In the genomic region with DNA sequence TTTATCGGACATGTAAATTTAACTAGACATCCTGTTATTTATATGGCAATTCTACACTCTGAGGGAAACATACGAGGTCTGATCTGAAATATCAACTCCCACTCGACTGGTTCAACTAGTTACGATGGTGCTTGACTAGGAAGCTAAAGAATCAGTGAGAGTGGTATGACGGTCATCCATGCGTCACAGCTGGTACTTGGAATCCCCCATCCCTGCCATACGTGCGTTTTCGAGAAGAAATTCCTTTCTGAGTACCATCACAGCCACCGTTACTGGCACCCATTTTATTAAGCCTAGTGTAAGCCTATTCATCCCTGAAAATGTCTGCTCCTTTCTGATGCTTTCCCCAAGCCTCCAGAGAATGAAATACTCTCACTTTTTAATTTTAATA, we compare ENCODE assay signal across 8 cellular contexts. TPM values are rescaled to one million over a fixed set of nuclear protein-coding genes. Genes with fewer than 3 reads are reported as not detected.
DNase-seq lines count a peak whose midpoint lies in the region; ATAC-seq and TF ChIP-seq lines count a peak whose summit lies in the region.

No MANE protein-coding gene starts in this region.

- H3K36me3 ChIP-seq in mammary epithelial cell (ENCODE audit: insufficient read depth, low read length): no peaks in the 10 kb centered on the region
- peaks cover 0 to 4% (median 0%) of the 10 kb centered on the region in 4 donors for H3K36me3 ChIP-seq in liver (ENCODE audit: control insufficient read depth in 4 of 4, insufficient read depth in 3 of 4, low read depth in 1 of 4, low read length in 3 of 4)
- H3K36me3 ChIP-seq in stomach: peaks cover 5 to 8% (median 8%) of the 10 kb centered on the region in 4 donors

- 39% methylated on average over 9 of the region's 10 CpGs for WGBS in mammary epithelial cell (ENCODE audit: low coverage, missing lambda C conversion rate)
- WGBS in liver: under 1% methylated on average over 10 of the region's 10 CpGs
- 0 to 37% (median 3%) methylated on average over 9 to 10 of the region's 10 CpGs for WGBS in stomach, 5 donors

- in situ Hi-C loops in mammary epithelial cell (cut with MboI; ENCODE audit: low sequenced_read_pairs in 2 of 2): no loop called here

- H3K9me3 ChIP-seq in mammary epithelial cell (replicated peaks; ENCODE audit: insufficient read depth, low read length) (no peaks in the 10 kb centered on the region), liver (ENCODE audit: control insufficient read depth in 4 of 4, low read length in 3 of 4) (no peaks in the 10 kb centered on the region), stomach (no peaks in the 10 kb centered on the region)

- dilution Hi-C loops in mammary epithelial cell (cut with HindIII; ENCODE audit: low sequenced_read_pairs): no loop called here

- TF ChIP-seq CTCF in AG10803 (conservative IDR thresholded peaks at IDR 0.05; ENCODE audit: low read length) (no peak), HFF-Myc (IDR thresholded peaks at IDR 0.05; ENCODE audit: low read depth, low read length, missing control alignments) (no peak), mammary epithelial cell (conservative IDR thresholded peaks at IDR 0.05 in 1 of 2, IDR thresholded peaks at IDR 0.05 in 1 of 2; ENCODE audit: extremely low read depth in 1 of 2, insufficient read depth in 1 of 2, low read depth in 1 of 2, low read length in 2 of 2) (no peak), liver (IDR thresholded peaks at IDR 0.05; ENCODE audit: low read depth, low read length, missing input control) (no peak), stomach (IDR thresholded peaks at IDR 0.05) (no peak)

- peak; percentile 47 for DNase-seq in AG10803 (ENCODE audit: low read depth)
- peak; percentile 7 for DNase-seq in HFF-Myc (ENCODE audit: extremely low read depth, low read depth)
- peak; percentile 83 for DNase-seq in mammary epithelial cell
- DNase-seq in stomach: no peak
- no peak for DNase-seq in NCI-H1436 treated with DMSO at 0.1 percent for 48 hours (lab: John Stamatoyannopoulos, UW)

- TF ChIP-seq EP300 in stomach (IDR thresholded peaks at IDR 0.05): no peak

- H3K9ac ChIP-seq in mammary epithelial cell (ENCODE audit: insufficient read depth, low read length) (peak overlapping the region; percentile 79), liver (ENCODE audit: low read depth in 1 of 2, low read length in 2 of 2) (peak overlapping the region; percentile 22 to 75)

- TF ChIP-seq POLR2A in stomach (IDR thresholded peaks at IDR 0.05): no peak

- TSS peak; percentile 21 for BruUV-seq in mammary epithelial cell (replicated peaks; lab: Mats Ljungman, UMichigan)

- H3K4me3 ChIP-seq in AG10803 (ENCODE audit: low read length) (peak overlapping the region; percentile 57), HFF-Myc (replicated peaks; ENCODE audit: low read depth, low read length) (peak overlapping the region; percentile 67), mammary epithelial cell (replicated peaks in 1 of 3; ENCODE audit: insufficient read depth in 1 of 3, low read depth in 2 of 3, low read length in 3 of 3) (peak overlapping the region; percentile 43 to 50 (median 44)), liver (ENCODE audit: low read depth in 1 of 3, low read length in 3 of 3) (peak overlapping the region; percentile 1 to 61 (median 44)), stomach (peak overlapping the region; percentile 25 to 59 (median 45))

- H2AFZ ChIP-seq in mammary epithelial cell (ENCODE audit: low read depth, low read length): peak overlapping the region; percentile 60

- intact Hi-C loops in mammary epithelial cell (cut with micrococcal nuclease) (no loop called here), stomach (cut with DNase I; ENCODE audit: low total_unique reads) (no loop called here)

- H3K4me2 ChIP-seq in mammary epithelial cell (ENCODE audit: insufficient read depth, low read depth, low read length): peak overlapping the region; percentile 63

- H3K27me3 ChIP-seq in mammary epithelial cell (ENCODE audit: insufficient read depth, low read length) (peaks cover 9% of the 10 kb centered on the region), liver (ENCODE audit: control insufficient read depth in 4 of 4, insufficient read depth in 4 of 4, low read length in 3 of 4) (peaks cover 0 to 2% (median 0%) of the 10 kb centered on the region in 4 donors), stomach (no peaks in the 10 kb centered on the region)

- peaks cover 35% of the 10 kb centered on the region for H3K79me2 ChIP-seq in mammary epithelial cell (ENCODE audit: insufficient read depth, low read length)

- TF ChIP-seq RAD21 in liver (IDR thresholded peaks at IDR 0.05): no peak

- peak; percentile 24 for ATAC-seq in SK-N-SH treated with all-trans-retinoic acid at 6 μM for 48 hours
- no peak for ATAC-seq in GM18907 (IDR thresholded peaks at IDR 0.05; ENCODE audit: unreplicated experiment)

- peak overlapping the region; percentile 88 for H3K27ac ChIP-seq in mammary epithelial cell (ENCODE audit: insufficient read depth, low read depth, low read length)
- peak overlapping the region; percentile 4 to 92 for H3K27ac ChIP-seq in liver (ENCODE audit: low read depth in 1 of 2, low read length in 2 of 2)
- peak overlapping the region; percentile 46 to 95 (median 91) for H3K27ac ChIP-seq in stomach

- peaks cover 8% of the 10 kb centered on the region for H3K4me1 ChIP-seq in mammary epithelial cell (ENCODE audit: insufficient read depth, low read length)
- H3K4me1 ChIP-seq in liver (ENCODE audit: control insufficient read depth in 4 of 4, insufficient read depth in 4 of 4, low read length in 3 of 4): peaks cover 0 to 5% (median 0%) of the 10 kb centered on the region in 4 donors
- peaks cover 0 to 19% (median 6%) of the 10 kb centered on the region in 4 donors for H3K4me1 ChIP-seq in stomach

- CTCF ChIA-PET in mammary epithelial cell (lab: Charles Lee; ENCODE audit: low non-redundant PET): no interaction called here

- H4K20me1 ChIP-seq in mammary epithelial cell (ENCODE audit: insufficient read depth, low read length): no peaks in the 10 kb centered on the region

TF ChIP-seq in SK-N-SH treated with all-trans-retinoic acid at 6 μM for 48 hours, 23 proteins besides CTCF, POLR2A, EP300 and RAD21 (continues in another document):
- TF ChIP-seq TOX (CRISPR knock-in tag; IDR thresholded peaks at IDR 0.05; ENCODE audit: borderline replicate concordance) (no peak), CSDC2 (CRISPR knock-in tag; IDR thresholded peaks at IDR 0.05) (no peak), ZNF70 (CRISPR knock-in tag; IDR thresholded peaks at IDR 0.05) (no peak), ZFP3 (CRISPR knock-in tag; IDR thresholded peaks at IDR 0.05) (no peak), RARB (CRISPR knock-in tag; IDR thresholded peaks at IDR 0.05) (no peak), TCF4 (CRISPR knock-in tag; IDR thresholded peaks at IDR 0.05; ENCODE audit: borderline replicate concordance) (no peak), ESRRG (CRISPR knock-in tag; IDR thresholded peaks at IDR 0.05) (no peak)
- TF ChIP-seq, protein P1, sequence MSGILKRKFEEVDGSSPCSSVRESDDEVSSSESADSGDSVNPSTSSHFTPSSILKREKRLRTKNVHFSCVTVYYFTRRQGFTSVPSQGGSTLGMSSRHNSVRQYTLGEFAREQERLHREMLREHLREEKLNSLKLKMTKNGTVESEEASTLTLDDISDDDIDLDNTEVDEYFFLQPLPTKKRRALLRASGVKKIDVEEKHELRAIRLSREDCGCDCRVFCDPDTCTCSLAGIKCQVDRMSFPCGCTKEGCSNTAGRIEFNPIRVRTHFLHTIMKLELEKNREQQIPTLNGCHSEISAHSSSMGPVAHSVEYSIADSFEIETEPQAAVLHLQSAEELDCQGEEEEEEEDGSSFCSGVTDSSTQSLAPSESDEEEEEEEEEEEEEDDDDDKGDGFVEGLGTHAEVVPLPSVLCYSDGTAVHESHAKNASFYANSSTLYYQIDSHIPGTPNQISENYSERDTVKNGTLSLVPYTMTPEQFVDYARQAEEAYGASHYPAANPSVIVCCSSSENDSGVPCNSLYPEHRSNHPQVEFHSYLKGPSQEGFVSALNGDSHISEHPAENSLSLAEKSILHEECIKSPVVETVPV (CRISPR knock-in tag; IDR thresholded peaks at IDR 0.05): no peak

TF ChIP-seq in liver, 16 proteins besides CTCF, POLR2A, EP300 and RAD21 (continues in another document):
- TF ChIP-seq FOXA2 (IDR thresholded peaks at IDR 0.05): no peak
- no peak for TF ChIP-seq JUND (IDR thresholded peaks at IDR 0.05)
- no peak for TF ChIP-seq YY1 (IDR thresholded peaks at IDR 0.05)
- no peak for TF ChIP-seq EGR1 (IDR thresholded peaks at IDR 0.05; ENCODE audit: low read depth in 2 of 2)
- no peak for TF ChIP-seq TAF1 (conservative IDR thresholded peaks at IDR 0.05)
- TF ChIP-seq NR2F2 (IDR thresholded peaks at IDR 0.05): no peak

RNA-seq across cellular contexts. Expression of a gene that starts 0.7 kb away (rescaled TPM):
- total RNA-seq in mammary epithelial cell (10 to 100 TPM; 13.3 to 20.9 TPM), liver (1 to 10 TPM; 7.9 to 8.7 TPM), stomach (10 to 100 TPM in 3 of 5 donors, 1 to 10 TPM in 1, under 1 TPM in 1; 0.58 to 59.7 (median 17.8) TPM)
- polyA plus RNA-seq in mammary epithelial cell (7.3 TPM), liver (1 to 10 TPM; 3.0 to 3.3 TPM), stomach (1 to 10 TPM; 6.1 to 8.6 (median 6.4) TPM)
- polyA minus RNA-seq in mammary epithelial cell: 7.3 TPM

RNA-seq across cellular contexts. Expression of a gene that starts 20.6 kb away (rescaled TPM):
- total RNA-seq in mammary epithelial cell: not detected
- polyA plus RNA-seq in mammary epithelial cell: not detected
- not detected for polyA minus RNA-seq in mammary epithelial cell
- total RNA-seq in liver: not detected
- under 1 TPM in 1 of 2 donors, not detected in 1; 0.03 TPM for polyA plus RNA-seq in liver
- total RNA-seq in stomach: 1 to 10 TPM in 3 of 5 donors, not detected in 2; 2.9 to 9.8 (median 2.9) TPM
- 1 to 10 TPM in 2 of 3 donors, under 1 TPM in 1; 0.15 to 1.9 (median 1.7) TPM for polyA plus RNA-seq in stomach

RNA-seq across cellular contexts. Expression of a gene that starts 48.2 kb away (rescaled TPM):
- total RNA-seq in mammary epithelial cell (under 1 TPM; under 0.01 to 0.28 TPM), liver (under 1 TPM; 0.05 to 0.92 TPM), stomach (1 to 10 TPM in 1 of 5 donors, not detected in 4; 4.2 TPM)
- polyA plus RNA-seq in mammary epithelial cell (0.06 TPM), liver (1 to 10 TPM in 1 of 2 donors, under 1 TPM in 1; 0.37 to 4.5 TPM), stomach (1 to 10 TPM in 2 of 3 donors, under 1 TPM in 1; 0.25 to 3.4 (median 1.1) TPM)
- polyA minus RNA-seq in mammary epithelial cell: not detected

Comparison
In these comparisons a context has a peak if more than half of its experiments do, and no peak if none do; other contexts are left out.
1. DNase-seq: peak in AG10803 (single experiment), HFF-Myc (single experiment) and mammary epithelial cell (single experiment); none in stomach (single experiment) and NCI-H1436 treated with DMSO at 0.1 percent for 48 hours (single experiment).
2. Peak in every context shown above with its lines, with median percentiles within 50 percentile points of each other: H3K4me3 ChIP-seq and H3K27ac ChIP-seq.